In genomic region chr4:26912810-26913209, GRCh38 we compare ENCODE assay signal across 15 cellular contexts. TPM values are rescaled to one million over a fixed set of nuclear protein-coding genes. Genes with fewer than 3 reads are reported as not detected.
DNase-seq lines count a peak whose midpoint lies in the region; ATAC-seq and TF ChIP-seq lines count a peak whose summit lies in the region.
"Had no signal": no experiment of that assay in that cellular context is flagged by ENCODE, and none has a peak within 500 bp of the region (broad histone marks: within the 10 kb centered on the region; RNA-seq: fewer than 3 reads in every experiment).

No MANE protein-coding gene starts in this region.

- no peak overlapping the region for H3K27ac ChIP-seq in naive thymus-derived CD4-positive, alpha-beta T cell (ENCODE audit: low read depth, low read length)
- no peak overlapping the region for H3K27ac ChIP-seq in psoas muscle
- H3K27ac ChIP-seq: cardiac muscle cell, esophagus squamous epithelium had no signal

- H3K9me3 Mint-ChIP-seq in naive thymus-derived CD4-positive, alpha-beta T cell = no peaks in the 10 kb centered on the region
- H3K9me3 Mint-ChIP-seq in Caco-2 (ENCODE audit: unreplicated experiment) = no peaks in the 10 kb centered on the region
- H3K9me3 Mint-ChIP-seq: activated T-cell treated with anti-CD3 and anti-CD28 coated beads, Interleukin-2, amount 50 U/mL, for 72 hours; neural crest cell had no signal

- H3K36me3 Mint-ChIP-seq in naive thymus-derived CD4-positive, alpha-beta T cell = peaks cover 0 to 13% (median 2%) of the 10 kb centered on the region in 5 donors
- no peaks in the 10 kb centered on the region for H3K36me3 Mint-ChIP-seq in Caco-2 (ENCODE audit: insufficient read depth, unreplicated experiment)

- H3K27me3 Mint-ChIP-seq in naive thymus-derived CD4-positive, alpha-beta T cell = no peaks in the 10 kb centered on the region
- H3K27me3 Mint-ChIP-seq in Caco-2 (ENCODE audit: insufficient read depth, unreplicated experiment) = no peaks in the 10 kb centered on the region

- POLR2A ChIA-PET in naive thymus-derived CD4-positive, alpha-beta T cell (lab: Charles Lee) = interaction anchor here (0.8 kb wide), 1 partner anchor 9 kb away, joined by 3 read pairs; no protein-coding TSS in a partner anchor
- POLR2A ChIA-PET in Caco-2 (lab: Charles Lee) = no interaction called here

- H3K27ac Mint-ChIP-seq in naive thymus-derived CD4-positive, alpha-beta T cell = peak overlapping the region in 5 of 9 donors; percentile 12 to 60 (median 34)
- no peak overlapping the region for H3K27ac Mint-ChIP-seq in Caco-2 (ENCODE audit: unreplicated experiment)
- H3K27ac Mint-ChIP-seq: activated T-cell treated with anti-CD3 and anti-CD28 coated beads, Interleukin-2, amount 50 U/mL, for 72 hours had no signal

- H3K4me3 Mint-ChIP-seq in naive thymus-derived CD4-positive, alpha-beta T cell = peak overlapping the region in 5 of 10 donors; percentile 20 to 57 (median 30)
- no peak overlapping the region for H3K4me3 Mint-ChIP-seq in Caco-2 (ENCODE audit: unreplicated experiment)
- H3K4me3 Mint-ChIP-seq: activated T-cell treated with anti-CD3 and anti-CD28 coated beads, Interleukin-2, amount 50 U/mL, for 72 hours; neural crest cell had no signal

- peaks cover 13 to 42% of the 10 kb centered on the region in 2 donors for H3K4me1 ChIP-seq in naive thymus-derived CD4-positive, alpha-beta T cell (ENCODE audit: control insufficient read depth in 2 of 2, insufficient read depth in 2 of 2, low read length in 2 of 2)
- H3K4me1 ChIP-seq in Caco-2 = no peaks in the 10 kb centered on the region
- H3K4me1 ChIP-seq in psoas muscle = peaks cover 9% of the 10 kb centered on the region

- ATAC-seq in GM18511 (IDR thresholded peaks at IDR 0.05; ENCODE audit: unreplicated experiment) = peak; percentile 63
- ATAC-seq in GM21723 (IDR thresholded peaks at IDR 0.05; ENCODE audit: unreplicated experiment) = peak; percentile 69
- no peak for ATAC-seq in naive thymus-derived CD4-positive, alpha-beta T cell
- ATAC-seq in SK-N-SH treated with all-trans-retinoic acid at 6 μM for 48 hours = no peak
- ATAC-seq in psoas muscle = no peak
- ATAC-seq: activated T-cell treated with anti-CD3 and anti-CD28 coated beads, Interleukin-2, amount 50 U/mL, for 72 hours; HCT116 had no signal

- H3K27me3 ChIP-seq in naive thymus-derived CD4-positive, alpha-beta T cell (ENCODE audit: control insufficient read depth in 2 of 2, insufficient read depth in 2 of 2, low read length in 2 of 2) = no peaks in the 10 kb centered on the region
- H3K27me3 ChIP-seq in Caco-2 (replicated peaks; ENCODE audit: control insufficient read depth, insufficient read depth, low read length) (no peaks in the 10 kb centered on the region), psoas muscle (ENCODE audit: insufficient read depth in 3 of 3, low read length in 2 of 3) (no peaks in the 10 kb centered on the region)
- H3K27me3 ChIP-seq: cardiac muscle cell, esophagus squamous epithelium had no signal

- H3K9me3 ChIP-seq in naive thymus-derived CD4-positive, alpha-beta T cell (ENCODE audit: control insufficient read depth in 2 of 3, low read length in 3 of 3) = no peaks in the 10 kb centered on the region
- H3K9me3 ChIP-seq in Caco-2 (no peaks in the 10 kb centered on the region), psoas muscle (no peaks in the 10 kb centered on the region)
- H3K9me3 ChIP-seq: esophagus squamous epithelium had no signal

- DNase-seq in RPMI7951 (ENCODE audit: low read depth) (peak; percentile 10), Caco-2 (no peak), psoas muscle (no peak)
- DNase-seq in naive thymus-derived CD4-positive, alpha-beta T cell = no peak
- DNase-seq in activated CD4-positive, CD25-positive, alpha-beta regulatory T cell (lab: John Stamatoyannopoulos, UW) = no peak
- DNase-seq: activated T-cell treated with anti-CD3 and anti-CD28 coated beads, Interleukin-2, amount 50 U/mL, for 72 hours; DMS 273 treated with DMSO at 0.1 percent for 48 hours; esophagus squamous epithelium; NCI-H1694 treated with DMSO at 0.1 percent for 48 hours had no signal

- no peaks in the 10 kb centered on the region for H3K36me3 ChIP-seq in naive thymus-derived CD4-positive, alpha-beta T cell (ENCODE audit: control insufficient read depth in 2 of 3, insufficient read depth in 3 of 3, low read length in 3 of 3)
- H3K36me3 ChIP-seq in Caco-2 (ENCODE audit: control insufficient read depth, insufficient read depth, low read length) (no peaks in the 10 kb centered on the region), psoas muscle (ENCODE audit: insufficient read depth in 1 of 2, low read depth in 1 of 2) (no peaks in the 10 kb centered on the region)
- H3K36me3 ChIP-seq: cardiac muscle cell, esophagus squamous epithelium had no signal

- TF ChIP-seq CTCF in Caco-2 (IDR thresholded peaks at IDR 0.05; ENCODE audit: insufficient read depth in 1 of 2, low read depth in 1 of 2, low read length in 1 of 2, severe bottlenecking in 1 of 2, unreplicated experiment in 1 of 2) (no peak), psoas muscle (IDR thresholded peaks at IDR 0.05) (no peak)

- H3K4me3 ChIP-seq in naive thymus-derived CD4-positive, alpha-beta T cell (ENCODE audit: low read length) = no peak overlapping the region
- H3K4me3 ChIP-seq in Caco-2 (ENCODE audit: low read depth, low read length) (no peak overlapping the region), psoas muscle (no peak overlapping the region)
- H3K4me3 ChIP-seq: cardiac muscle cell, esophagus squamous epithelium had no signal

- 56 to 84% (median 61%) methylated on average over 3 of the region's 3 CpGs for WGBS in psoas muscle, 3 donors

- H3K4me1 Mint-ChIP-seq in naive thymus-derived CD4-positive, alpha-beta T cell = peaks cover 52 to 94% (median 89%) of the 10 kb centered on the region in 7 donors
- no peaks in the 10 kb centered on the region for H3K4me1 Mint-ChIP-seq in Caco-2 (ENCODE audit: low read depth, unreplicated experiment)

- CTCF ChIA-PET in naive thymus-derived CD4-positive, alpha-beta T cell (lab: Charles Lee) = no interaction called here
- CTCF ChIA-PET in Caco-2 (lab: Charles Lee) = no interaction called here

- intact Hi-C loops in naive thymus-derived CD4-positive, alpha-beta T cell (cut with micrococcal nuclease) = loop anchor here (1.0 to 2.0 kb wide), 2 partner anchors 14 to 53 kb away; partner anchors contain the start of gene STIM2 (in 1 of the 2)
- intact Hi-C loops in Caco-2 (cut with micrococcal nuclease; ENCODE audit: unreplicated experiment) = no loop called here
- intact Hi-C loops in psoas muscle (cut with DNase I) = no loop called here

- no TSS peak for BruUV-seq in Caco-2 (replicated peaks; lab: Mats Ljungman, UMichigan)

TF ChIP-seq in SK-N-SH treated with all-trans-retinoic acid at 6 μM for 48 hours, 23 proteins besides CTCF, POLR2A, EP300 and RAD21:
- TF ChIP-seq ARNTL (CRISPR knock-in tag; IDR thresholded peaks at IDR 0.05; ENCODE audit: borderline replicate concordance, low read depth) (no peak), POU6F1 (CRISPR knock-in tag; IDR thresholded peaks at IDR 0.05; ENCODE audit: borderline replicate concordance, low read depth) (no peak), ZNF8 (CRISPR knock-in tag; IDR thresholded peaks at IDR 0.05) (no peak), ZFP3 (CRISPR knock-in tag; IDR thresholded peaks at IDR 0.05) (no peak), ESRRG (CRISPR knock-in tag; IDR thresholded peaks at IDR 0.05) (no peak)

RNA-seq across cellular contexts. Expression of gene STIM2, which starts 52.2 kb away (rescaled TPM):
- total RNA-seq in RPMI7951 (2014; rRNA removed; shearing (Covaris generic)) = 12.0 and 22.5 TPM in 2 replicates
- total RNA-seq in naive thymus-derived CD4-positive, alpha-beta T cell = 100 to 1,000 TPM in 1 of 5 experiments, 10 to 100 TPM in 4; 61.7 to 103 (median 74.5) TPM
- polyA plus RNA-seq in naive thymus-derived CD4-positive, alpha-beta T cell = 10 to 100 TPM; 24.6 to 38.4 TPM
- 27.2 and 28.5 TPM in 2 replicates for total RNA-seq in Caco-2 (2022)
- 1 to 10 TPM; 4.9 to 8.4 (median 5.9) TPM for total RNA-seq in psoas muscle
- polyA plus RNA-seq in psoas muscle = 1 to 10 TPM; 2.4 to 4.7 (median 4.0) TPM

Comparison
In these comparisons a context has a peak if more than half of its experiments do, and no peak if none do; other contexts are left out.
1. ATAC-seq: peak in GM18511 (single experiment) and GM21723 (single experiment); none in naive thymus-derived CD4-positive, alpha-beta T cell (single experiment), SK-N-SH treated with all-trans-retinoic acid at 6 μM for 48 hours (single experiment) and psoas muscle (0 of 4).
2. intact Hi-C loops: an anchor here in naive thymus-derived CD4-positive, alpha-beta T cell (1.0 to 2.0 kb wide); none called in Caco-2 and psoas muscle.